In the genomic region with DNA sequence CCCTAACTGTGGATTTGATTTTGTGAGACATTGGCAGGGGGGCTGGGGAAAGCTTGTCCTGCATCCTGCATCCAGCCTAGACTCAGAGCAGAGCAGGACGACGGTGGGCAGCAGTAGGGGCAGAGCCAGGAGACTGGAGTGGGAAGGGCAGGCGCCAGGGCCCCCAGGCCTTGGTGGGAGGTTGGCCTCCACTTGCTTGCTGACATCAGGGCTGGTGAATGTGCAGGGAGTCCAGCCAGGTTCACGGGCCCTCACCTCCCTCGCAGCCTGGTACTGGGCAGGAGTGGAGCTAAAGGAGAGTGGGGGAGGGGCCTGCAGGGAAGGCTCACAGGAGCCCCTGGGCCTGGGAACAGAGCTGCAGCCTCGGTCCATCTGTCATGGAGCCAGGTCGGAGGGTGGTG, we compare ENCODE assay signal across 21 cellular contexts. TPM values are rescaled to one million over a fixed set of nuclear protein-coding genes. Genes with fewer than 3 reads are reported as not detected.
DNase-seq lines count a peak whose midpoint lies in the region; TF ChIP-seq lines count a peak whose summit lies in the region.
"Had no signal": no experiment of that assay in that cellular context is flagged by ENCODE, and none has a peak within 500 bp of the region (broad histone marks: within the 10 kb centered on the region; RNA-seq: fewer than 3 reads in every experiment).

No MANE protein-coding gene starts in this region.

- H3K9ac ChIP-seq in neuronal stem cell (ENCODE audit: low read depth, low read length, poor library complexity) = peak overlapping the region; percentile 53
- H3K9ac ChIP-seq: BLaER1, GM23248, SK-N-SH had no signal

- no peak overlapping the region for H3K4me3 ChIP-seq in HEK293 (ENCODE audit: low read depth, low read length)
- no peak overlapping the region for H3K4me3 ChIP-seq in neuronal stem cell (ENCODE audit: low read length in 2 of 2)
- H3K4me3 ChIP-seq in brain microvascular endothelial cell (ENCODE audit: low read depth, low read length) = no peak overlapping the region
- no peak overlapping the region for H3K4me3 ChIP-seq in hepatocyte
- H3K4me3 ChIP-seq: BLaER1, GM23248 had no signal

- no peaks in the 10 kb centered on the region for H4K20me1 ChIP-seq in hepatocyte (ENCODE audit: insufficient read depth, poor library complexity, severe bottlenecking)

- H3K4ac ChIP-seq in neuronal stem cell (ENCODE audit: low read length) = peak overlapping the region; percentile 10

- no peak overlapping the region for H3K4me2 ChIP-seq in neuronal stem cell (ENCODE audit: insufficient read depth, low read length, poor library complexity, severe bottlenecking)
- no peak overlapping the region for H3K4me2 ChIP-seq in hepatocyte
- H3K4me2 ChIP-seq: BLaER1, SK-N-SH had no signal

- peak overlapping the region; percentile 82 for H4K8ac ChIP-seq in neuronal stem cell (ENCODE audit: low read depth, low read length)

- H3K4me1 ChIP-seq in HEK293 (ENCODE audit: control insufficient read depth, insufficient read depth, low read length) (peaks cover 2% of the 10 kb centered on the region; the same call in 1 of the 2 replicates), neuronal stem cell (ENCODE audit: control insufficient read depth in 2 of 2, insufficient read depth in 1 of 2, low read depth in 1 of 2, low read length in 2 of 2) (peaks cover 12 to 24% of the 10 kb centered on the region in 2 donors), hepatocyte (ENCODE audit: insufficient read depth) (peaks cover 38% of the 10 kb centered on the region)

- peak overlapping the region; percentile 100 for H2BK15ac ChIP-seq in neuronal stem cell (ENCODE audit: low read length)

- H3K9me2 ChIP-seq in hepatocyte (replicated peaks; ENCODE audit: insufficient read depth) = no peaks in the 10 kb centered on the region
- H3K9me2 ChIP-seq: SK-N-SH had no signal

- H2AFZ ChIP-seq in neuronal stem cell (ENCODE audit: low read length) = no peak overlapping the region
- no peak overlapping the region for H2AFZ ChIP-seq in hepatocyte
- H2AFZ ChIP-seq: GM23248 had no signal

- H2BK5ac ChIP-seq in neuronal stem cell (ENCODE audit: low read length) = peak overlapping the region; percentile 78

- peaks cover 10% of the 10 kb centered on the region for H3K79me1 ChIP-seq in neuronal stem cell (ENCODE audit: low read depth, low read length)

- in situ Hi-C loops in brain microvascular endothelial cell (cut with HindIII; ENCODE audit: low pct_ligation_motif_present, low sequenced_read_pairs) = no loop called here

- TF ChIP-seq CTCF in HEK293 (tag by site-specific recombination; IDR thresholded peaks at IDR 0.05) (no peak), brain microvascular endothelial cell (IDR thresholded peaks at IDR 0.05; ENCODE audit: low read depth, low read length, missing control alignments) (no peak), hepatocyte (IDR thresholded peaks at IDR 0.05; ENCODE audit: poor library complexity) (no peak)

- peak overlapping the region; percentile 55 for H3K23ac ChIP-seq in neuronal stem cell (ENCODE audit: low read depth, low read length, poor library complexity)

- peaks cover 40% of the 10 kb centered on the region for H3K79me2 ChIP-seq in hepatocyte

- H3K27ac ChIP-seq in HEK293 (ENCODE audit: extremely low read depth, low read depth, low read length) (no peak overlapping the region), neuronal stem cell (replicated peaks; ENCODE audit: low read length) (no peak overlapping the region), brain microvascular endothelial cell (no peak overlapping the region), hepatocyte (no peak overlapping the region)
- H3K27ac ChIP-seq: BLaER1, GM23248 had no signal

- CTCF ChIA-PET in HEK293 (lab: Yijun Ruan, JAX) = interaction anchor here (0.5 to 1.5 kb wide), 5 partner anchors 10 to 208 kb away, joined by 3 to 9 read pairs (median 6); no protein-coding TSS in a partner anchor

- H3K18ac ChIP-seq in neuronal stem cell (ENCODE audit: low read length) = peak overlapping the region; percentile 97

- H2AK5ac ChIP-seq in neuronal stem cell (ENCODE audit: low read depth, low read length) = peak overlapping the region; percentile 99

- peak overlapping the region; percentile 71 for H3K14ac ChIP-seq in neuronal stem cell (ENCODE audit: low read length)

- H3K27me3 ChIP-seq in neuronal stem cell (ENCODE audit: control insufficient read depth in 3 of 3, insufficient read depth in 3 of 3, low read depth in 1 of 3, low read length in 3 of 3) (peaks cover 4 to 72% (median 22%) of the 10 kb centered on the region in 3 experiments), brain microvascular endothelial cell (replicated peaks) (peaks cover 46% of the 10 kb centered on the region), hepatocyte (no peaks in the 10 kb centered on the region)

- DNase-seq in ecto neural progenitor cell (ENCODE audit: low spot score) (peak; percentile 60), neuronal stem cell (ENCODE audit: low spot score) (no peak), NCI-H446 treated with DMSO at 0.1 percent for 48 hours (lab: John Stamatoyannopoulos, UW) (no peak), brain microvascular endothelial cell (no peak), hepatocyte (ENCODE audit: low spot score) (no peak)
- DNase-seq: CD4-positive, alpha-beta memory T cell; DMS153; GDM1; GM23248; KBM-7; NCI-H1105 treated with DMSO at 0.1 percent for 48 hours; NCI-H1694 treated with DMSO at 0.1 percent for 48 hours; NCI-H510A treated with DMSO at 0.1 percent for 48 hours; NCI-H82; SHP77 treated with DMSO at 0.1 percent for 48 hours; SK-N-SH had no signal

- peak overlapping the region; percentile 72 for H4K91ac ChIP-seq in neuronal stem cell (ENCODE audit: low read depth, low read length, poor library complexity)

- no peaks in the 10 kb centered on the region for H3K9me3 ChIP-seq in HEK293 (ENCODE audit: control insufficient read depth, insufficient read depth, low read depth, low read length)
- H3K9me3 ChIP-seq in neuronal stem cell (replicated peaks in 1 of 2; ENCODE audit: control insufficient read depth in 2 of 2, insufficient read depth in 1 of 2, low read depth in 1 of 2, low read length in 2 of 2) = peaks cover 0 to 2% of the 10 kb centered on the region in 2 donors
- H3K9me3 ChIP-seq in hepatocyte (ENCODE audit: low read depth) = no peaks in the 10 kb centered on the region
- H3K9me3 ChIP-seq: BLaER1, SK-N-SH had no signal

- H2BK12ac ChIP-seq in neuronal stem cell (ENCODE audit: low read length) = peak overlapping the region; percentile 84

- H3K36me3 ChIP-seq in HEK293 (ENCODE audit: control insufficient read depth in 2 of 2, insufficient read depth in 1 of 2, low read length in 2 of 2) (no peaks in the 10 kb centered on the region), neuronal stem cell (replicated peaks in 1 of 2; ENCODE audit: control insufficient read depth in 2 of 2, insufficient read depth in 2 of 2, low read length in 2 of 2) (no peaks in the 10 kb centered on the region), brain microvascular endothelial cell (replicated peaks) (no peaks in the 10 kb centered on the region), hepatocyte (replicated peaks; ENCODE audit: insufficient read depth, low read depth) (no peaks in the 10 kb centered on the region)
- H3K36me3 ChIP-seq: BLaER1 had no signal

- peak overlapping the region; percentile 54 for H2BK120ac ChIP-seq in neuronal stem cell (ENCODE audit: low read depth, low read length)

- WGBS in neuronal stem cell (ENCODE audit: extremely low coverage in 2 of 2, insufficient read length in 2 of 2, insufficient replicate concordance in 1 of 2), 2 donors = no CpG with 5 or more reads among the region's 7 CpGs
- WGBS in hepatocyte (ENCODE audit: low lambda C conversion rate, missing lambda C conversion rate) = 79% methylated on average over 6 of the region's 7 CpGs

- POLR2A ChIA-PET in HEK293 (lab: Yijun Ruan, JAX) = no interaction called here

TF ChIP-seq in HEK293, 187 proteins besides CTCF, POLR2A, EP300 and RAD21:
- TF ChIP-seq EGR2 (tag by site-specific recombination; IDR thresholded peaks at IDR 0.05; ENCODE audit: low read depth) (peak; percentile 43; the same call in 1 of the 2 replicates), ZNF514 (tag by site-specific recombination; IDR thresholded peaks at IDR 0.05) (no peak), GLIS1 (tag by site-specific recombination; IDR thresholded peaks at IDR 0.05) (peak; percentile 79)

RNA-seq across cellular contexts. Expression of a gene that starts 2.2 kb away (rescaled TPM):
- 8.7 TPM for polyA plus RNA-seq in neuronal stem cell (2013, experiment 1 of 2)
- 9.0 TPM for polyA plus RNA-seq in neuronal stem cell (2013, experiment 2 of 2)
- total RNA-seq in hepatocyte = 41.5 and 56.8 TPM in 2 replicates
- polyA plus RNA-seq in hepatocyte = 106 TPM in 2 replicates
- total RNA-seq: A673; CD4-positive, alpha-beta memory T cell; Daoy; GM23248; RPMI7951 had no signal
- polyA plus RNA-seq: CD4-positive, alpha-beta memory T cell; GM23248; SK-N-SH had no signal

RNA-seq across cellular contexts. Expression of a gene that starts 21.7 kb away (rescaled TPM):
- not detected for polyA plus RNA-seq in neuronal stem cell (2013, experiment 1 of 2)
- not detected for polyA plus RNA-seq in neuronal stem cell (2013, experiment 2 of 2)
- total RNA-seq in hepatocyte = 0.32 TPM in 1 of 2 replicates, not detected in the other
- polyA plus RNA-seq in hepatocyte = not detected in 2 replicates
- total RNA-seq: A673; CD4-positive, alpha-beta memory T cell; Daoy; GM23248; RPMI7951 had no signal
- polyA plus RNA-seq: CD4-positive, alpha-beta memory T cell; GM23248; SK-N-SH had no signal

RNA-seq across cellular contexts. Expression of a gene that starts 26.9 kb away (rescaled TPM):
- polyA plus RNA-seq in neuronal stem cell (2013, experiment 1 of 2) = 15.0 TPM
- polyA plus RNA-seq in neuronal stem cell (2013, experiment 2 of 2) = 14.9 TPM
- 17.9 and 23.7 TPM in 2 replicates for total RNA-seq in hepatocyte
- polyA plus RNA-seq in hepatocyte = 44.1 and 46.5 TPM in 2 replicates

RNA-seq across cellular contexts. Expression of a gene that starts 59.4 kb away (rescaled TPM):
- 0.21 TPM for polyA plus RNA-seq in neuronal stem cell (2013, experiment 1 of 2)
- polyA plus RNA-seq in neuronal stem cell (2013, experiment 2 of 2) = 0.15 TPM
- 1.9 and 2.1 TPM in 2 replicates for total RNA-seq in hepatocyte
- polyA plus RNA-seq in hepatocyte = 5.5 and 7.5 TPM in 2 replicates
- total RNA-seq: A673, Daoy, GM23248, RPMI7951 had no signal
- polyA plus RNA-seq: CD4-positive, alpha-beta memory T cell; GM23248; SK-N-SH had no signal
